Comparison of ENCODE assay signal across 1 cellular context in genomic region chr16:1091992-1092552, GRCh38.
TF ChIP-seq lines count a peak whose summit lies in the region.

No MANE protein-coding gene starts in this region.

TF ChIP-seq in HepG2, 621 proteins besides CTCF, POLR2A, EP300 and RAD21:
- peak; percentile 40 for TF ChIP-seq HNRNPLL (IDR thresholded peaks at IDR 0.05; ENCODE audit: low read depth, low read length, poor library complexity, severe bottlenecking)
- TF ChIP-seq ZNF557 (CRISPR knock-in tag; IDR thresholded peaks at IDR 0.05), result no peak
- TF ChIP-seq ZNF580 (CRISPR knock-in tag; IDR thresholded peaks at IDR 0.05; ENCODE audit: borderline replicate concordance, low read depth), result no peak
- TF ChIP-seq ZNF326 (CRISPR knock-in tag; IDR thresholded peaks at IDR 0.05; ENCODE audit: borderline replicate concordance), result peak; percentile 54; the same call in 1 of the 2 replicates
- TF ChIP-seq ZKSCAN8 (CRISPR knock-in tag; IDR thresholded peaks at IDR 0.05; ENCODE audit: borderline replicate concordance), result peak; percentile 96
